Comparison of ENCODE assay signal across 9 cellular contexts in the genomic region with DNA sequence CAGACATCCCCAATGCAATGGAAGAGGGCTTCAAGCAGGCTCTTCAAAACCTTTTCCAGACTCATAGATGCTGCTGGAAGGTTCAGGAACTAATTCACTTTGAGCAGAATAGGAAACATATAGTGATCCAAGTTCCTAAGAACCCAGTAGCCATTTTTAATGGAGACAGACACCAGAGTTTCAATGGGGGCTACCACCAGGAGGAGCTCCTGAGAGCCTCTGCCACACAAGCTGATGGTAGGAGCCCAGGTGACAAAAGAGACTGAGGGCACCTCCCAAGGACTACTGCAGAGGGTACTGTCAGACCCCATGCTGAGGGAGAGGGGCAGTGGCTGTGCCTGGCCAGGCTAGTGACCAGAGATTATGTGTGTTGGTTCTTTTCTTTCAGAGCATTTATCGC. TPM values are rescaled to one million over a fixed set of nuclear protein-coding genes. Genes with fewer than 3 reads are reported as not detected.
DNase-seq lines count a peak whose midpoint lies in the region; ATAC-seq and TF ChIP-seq lines count a peak whose summit lies in the region.
"Had no signal": no experiment of that assay in that cellular context is flagged by ENCODE, and none has a peak within 500 bp of the region (broad histone marks: within the 10 kb centered on the region; RNA-seq: fewer than 3 reads in every experiment).

No MANE protein-coding gene starts in this region.

- H3K27me3 Mint-ChIP-seq in MCF 10A (ENCODE audit: insufficient read depth, unreplicated experiment): no peaks in the 10 kb centered on the region
- peaks cover 3% of the 10 kb centered on the region for H3K27me3 Mint-ChIP-seq in activated CD4-positive, alpha-beta T cell treated with anti-CD3 and anti-CD28 coated beads for 36 hours

- H3K27me3 ChIP-seq in breast epithelium: no peaks in the 10 kb centered on the region
- no peaks in the 10 kb centered on the region for H3K27me3 ChIP-seq in transverse colon

- intact Hi-C loops in MCF 10A (cut with micrococcal nuclease): no loop called here
- intact Hi-C loops in breast epithelium (cut with DNase I; ENCODE audit: low total_unique reads): no loop called here
- intact Hi-C loops in activated CD4-positive, alpha-beta T cell treated with anti-CD3 and anti-CD28 coated beads for 36 hours (cut with DNase I, micrococcal nuclease): loop anchor here in 1 of 2 experiments (1.0 kb wide), 1 partner anchor 45 kb away; no protein-coding TSS in a partner anchor
- intact Hi-C loops in transverse colon (cut with DNase I; ENCODE audit: low total_unique reads): no loop called here

- POLR2A ChIA-PET in MCF 10A (lab: Yijun Ruan, JAX): interaction anchor here (0.6 kb wide), 1 partner anchor 98 kb away, joined by 3 read pairs; no protein-coding TSS in a partner anchor
- POLR2A ChIA-PET in activated CD4-positive, alpha-beta T cell treated with anti-CD3 and anti-CD28 coated beads for 36 hours (lab: Charles Lee): no interaction called here

- WGBS in transverse colon (ENCODE audit: low coverage in 1 of 2), 2 donors: 0% methylated on average over 1 of the region's 1 CpG; no CpG with 5 or more reads in 1 of the 2 donors

- DNase-seq in MCF 10A (ENCODE audit: unreplicated experiment) (peak; percentile 31), breast epithelium (ENCODE audit: low spot score in 2 of 2) (no peak), fibroblast of villous mesenchyme (ENCODE audit: low read depth) (no peak), transverse colon (peak; percentile 22), dermis blood vessel endothelial cell (no peak)
- DNase-seq in activated CD4-positive, alpha-beta T cell treated with anti-CD3 and anti-CD28 coated beads for 36 hours: peak; percentile 72

- no peak overlapping the region for H3K4me3 ChIP-seq in breast epithelium
- H3K4me3 ChIP-seq in fibroblast of villous mesenchyme (ENCODE audit: low read depth, low read length): no peak overlapping the region
- H3K4me3 ChIP-seq in transverse colon: no peak overlapping the region

- no peaks in the 10 kb centered on the region for H3K36me3 Mint-ChIP-seq in MCF 10A (ENCODE audit: insufficient read depth, unreplicated experiment)
- H3K36me3 Mint-ChIP-seq in activated CD4-positive, alpha-beta T cell treated with anti-CD3 and anti-CD28 coated beads for 36 hours (ENCODE audit: low read depth): no peaks in the 10 kb centered on the region

- BruUV-seq in MCF 10A (replicated peaks; lab: Mats Ljungman, UMichigan): no TSS peak

- no peaks in the 10 kb centered on the region for H3K9me3 ChIP-seq in breast epithelium
- no peaks in the 10 kb centered on the region for H3K9me3 ChIP-seq in transverse colon

- H3K4me1 ChIP-seq in breast epithelium: no peaks in the 10 kb centered on the region
- H3K4me1 ChIP-seq in transverse colon: no peaks in the 10 kb centered on the region

- TF ChIP-seq EP300 in transverse colon (IDR thresholded peaks at IDR 0.05; ENCODE audit: low read depth): no peak

- CTCF ChIA-PET in MCF 10A (lab: Yijun Ruan, JAX): interaction anchor here (0.6 to 1.4 kb wide), 4 partner anchors 73 to 1626 kb away, joined by 3 to 6 read pairs (median 3); no protein-coding TSS in a partner anchor
- CTCF ChIA-PET in activated CD4-positive, alpha-beta T cell treated with anti-CD3 and anti-CD28 coated beads for 36 hours (lab: Charles Lee): interaction anchor here (0.5 to 6.6 kb wide), 16 partner anchors 9 to 795 kb away, joined by 3 to 51 read pairs (median 3); no protein-coding TSS in a partner anchor

- H3K4me1 Mint-ChIP-seq in MCF 10A (ENCODE audit: insufficient read depth, unreplicated experiment): no peaks in the 10 kb centered on the region
- H3K4me1 Mint-ChIP-seq in activated CD4-positive, alpha-beta T cell treated with anti-CD3 and anti-CD28 coated beads for 36 hours: peaks cover 17% of the 10 kb centered on the region

- no peaks in the 10 kb centered on the region for H3K9me3 Mint-ChIP-seq in MCF 10A (ENCODE audit: unreplicated experiment)
- H3K9me3 Mint-ChIP-seq in activated CD4-positive, alpha-beta T cell treated with anti-CD3 and anti-CD28 coated beads for 36 hours (ENCODE audit: low read depth): no peaks in the 10 kb centered on the region

- TF ChIP-seq POLR2A in breast epithelium (IDR thresholded peaks at IDR 0.05): no peak
- no peak for TF ChIP-seq POLR2A in transverse colon (IDR thresholded peaks at IDR 0.05)

- H3K27ac ChIP-seq in breast epithelium (no peak overlapping the region), transverse colon (no peak overlapping the region)

- H3K4me3 Mint-ChIP-seq in MCF 10A (ENCODE audit: unreplicated experiment): no peak overlapping the region
- no peak overlapping the region for H3K4me3 Mint-ChIP-seq in activated CD4-positive, alpha-beta T cell treated with anti-CD3 and anti-CD28 coated beads for 36 hours

- in situ Hi-C loops in transverse colon (cut with MboI; ENCODE audit: low pct_ligation_motif_present in 1 of 4, low pct_unique_long_range_greater_than_20kb in 1 of 4, low sequenced_read_pairs in 3 of 4): no loop called here

- H3K36me3 ChIP-seq in breast epithelium (no peaks in the 10 kb centered on the region), transverse colon (no peaks in the 10 kb centered on the region)

- TF ChIP-seq CTCF in MCF 10A (IDR thresholded peaks at IDR 0.05; ENCODE audit: unreplicated experiment) (no peak), breast epithelium (IDR thresholded peaks at IDR 0.05) (no peak), fibroblast of villous mesenchyme (IDR thresholded peaks at IDR 0.05; ENCODE audit: insufficient read depth, low read depth, low read length) (peak; percentile 27), transverse colon (IDR thresholded peaks at IDR 0.05) (no peak)

- no peak overlapping the region for H3K27ac Mint-ChIP-seq in MCF 10A (ENCODE audit: low read depth, unreplicated experiment)
- H3K27ac Mint-ChIP-seq in activated CD4-positive, alpha-beta T cell treated with anti-CD3 and anti-CD28 coated beads for 36 hours: no peak overlapping the region

- ATAC-seq in activated CD4-positive, alpha-beta T cell treated with anti-CD3 and anti-CD28 coated beads for 36 hours: peak; percentile 58
- ATAC-seq in HG02885 (IDR thresholded peaks at IDR 0.05; ENCODE audit: poor library complexity, unreplicated experiment) (no peak), GM21529 (IDR thresholded peaks at IDR 0.05; ENCODE audit: unreplicated experiment) (no peak)

RNA-seq across cellular contexts. Expression of gene IFNG, which starts 45.9 kb away (rescaled TPM):
- total RNA-seq in MCF 10A (2022): not detected in 2 replicates
- not detected for total RNA-seq in breast epithelium
- total RNA-seq in activated CD4-positive, alpha-beta T cell treated with anti-CD3 and anti-CD28 coated beads for 36 hours: 100 to 1,000 TPM; 193 to 225 TPM
- not detected in 2 replicates for total RNA-seq in fibroblast of villous mesenchyme
- total RNA-seq in transverse colon: not detected
- total RNA-seq in dermis blood vessel endothelial cell: not detected in 2 replicates
- total RNA-seq: astrocyte had no signal

Comparison
In these comparisons a context has a peak if more than half of its experiments do, and no peak if none do; other contexts are left out.
1. DNase-seq: peak in MCF 10A (single experiment), activated CD4-positive, alpha-beta T cell treated with anti-CD3 and anti-CD28 coated beads for 36 hours (single experiment) and transverse colon (single experiment); none in breast epithelium (0 of 2), fibroblast of villous mesenchyme (single experiment) and dermis blood vessel endothelial cell (single experiment).
2. RNA of gene IFNG, which starts 45.9 kb away (total RNA-seq): 193 to 225 TPM in activated CD4-positive, alpha-beta T cell treated with anti-CD3 and anti-CD28 coated beads for 36 hours; not detected in MCF 10A, not detected in breast epithelium, not detected in fibroblast of villous mesenchyme, not detected in transverse colon and not detected in dermis blood vessel endothelial cell; every median in the first group is over 100 times any median in the second.